9 cellular contexts compared by ENCODE assay signal in genomic region chr3:23712095-23712494, GRCh38.
DNase-seq lines count a peak whose midpoint lies in the region; ATAC-seq, FAIRE-seq and TF ChIP-seq lines count a peak whose summit lies in the region.
"Had no signal": no experiment of that assay in that cellular context is flagged by ENCODE, and none has a peak within 500 bp of the region (broad histone marks: within the 10 kb centered on the region; RNA-seq: fewer than 3 reads in every experiment).

No MANE protein-coding gene starts in this region.

- peak overlapping the region in 1 of 2 donors; percentile 14 for H3K27ac ChIP-seq in coronary artery
- peak overlapping the region in 2 of 5 donors; percentile 14 to 25 for H3K27ac ChIP-seq in stomach

- peak; percentile 43 to 85 for ATAC-seq in activated naive CD4-positive, alpha-beta T cell treated with anti-CD3 and anti-CD28 coated beads, Interleukin-2, amount 50 U/mL, for 72 hours
- peak; percentile 90 for ATAC-seq in HG03097 (IDR thresholded peaks at IDR 0.05; ENCODE audit: low FRiP score, unreplicated experiment)
- peak; percentile 74 for ATAC-seq in stimulated activated naive CD8-positive, alpha-beta T cell treated with anti-CD3 and anti-CD28 coated beads, Interleukin-15, amount 100 ng/mL, for 72 hours

- H3K4me1 Mint-ChIP-seq in activated naive CD4-positive, alpha-beta T cell treated with anti-CD3 and anti-CD28 coated beads, Interleukin-2, amount 10 ng/mL, durations not matched to agents 7 days and 5 days: no peaks in the 10 kb centered on the region
- peaks cover 5% of the 10 kb centered on the region for H3K4me1 Mint-ChIP-seq in stimulated activated naive CD8-positive, alpha-beta T cell treated with anti-CD3 and anti-CD28 coated beads, Interleukin-15, amount 100 ng/mL, for 72 hours

- no peak for FAIRE-seq in HTR-8/SVneo (lab: Jason Lieb, UNC)
- FAIRE-seq: A204.1 had no signal

- intact Hi-C loops in stomach (cut with DNase I; ENCODE audit: low total_unique reads): no loop called here

- no peak for TF ChIP-seq CTCF in coronary artery (IDR thresholded peaks at IDR 0.05)
- no peak for TF ChIP-seq CTCF in stomach (IDR thresholded peaks at IDR 0.05)

- H3K27me3 ChIP-seq in stomach: no peaks in the 10 kb centered on the region

- H3K9me3 Mint-ChIP-seq in activated naive CD4-positive, alpha-beta T cell treated with anti-CD3 and anti-CD28 coated beads, Interleukin-2, amount 50 U/mL, for 72 hours: peaks cover 0 to 5% of the 10 kb centered on the region in 2 donors
- H3K9me3 Mint-ChIP-seq in activated naive CD4-positive, alpha-beta T cell treated with anti-CD3 and anti-CD28 coated beads, Interleukin-2, amount 10 ng/mL, durations not matched to agents 7 days and 5 days: no peaks in the 10 kb centered on the region
- H3K9me3 Mint-ChIP-seq in stimulated activated naive CD8-positive, alpha-beta T cell treated with anti-CD3 and anti-CD28 coated beads, Interleukin-15, amount 100 ng/mL, for 72 hours: peaks cover 10 to 16% of the 10 kb centered on the region in 2 donors

- no peaks in the 10 kb centered on the region for H3K36me3 ChIP-seq in stomach

- no peaks in the 10 kb centered on the region for H3K9me3 ChIP-seq in stomach

- H3K4me3 ChIP-seq in coronary artery (peak overlapping the region; percentile 42), stomach (no peak overlapping the region)

- peaks cover 7% of the 10 kb centered on the region in 2 donors for H3K36me3 Mint-ChIP-seq in activated naive CD4-positive, alpha-beta T cell treated with anti-CD3 and anti-CD28 coated beads, Interleukin-2, amount 50 U/mL, for 72 hours
- no peaks in the 10 kb centered on the region for H3K36me3 Mint-ChIP-seq in activated naive CD4-positive, alpha-beta T cell treated with anti-CD3 and anti-CD28 coated beads, Interleukin-2, amount 10 ng/mL, durations not matched to agents 7 days and 5 days

- peaks cover 11% of the 10 kb centered on the region for H3K27me3 Mint-ChIP-seq in activated naive CD4-positive, alpha-beta T cell treated with anti-CD3 and anti-CD28 coated beads, Interleukin-2, amount 10 ng/mL, durations not matched to agents 7 days and 5 days
- H3K27me3 Mint-ChIP-seq in stimulated activated naive CD8-positive, alpha-beta T cell treated with anti-CD3 and anti-CD28 coated beads, Interleukin-15, amount 100 ng/mL, for 72 hours: peaks cover 37% of the 10 kb centered on the region

- H3K4me3 Mint-ChIP-seq in activated naive CD4-positive, alpha-beta T cell treated with anti-CD3 and anti-CD28 coated beads, Interleukin-2, amount 10 ng/mL, durations not matched to agents 7 days and 5 days: no peak overlapping the region
- no peak overlapping the region for H3K4me3 Mint-ChIP-seq in stimulated activated naive CD8-positive, alpha-beta T cell treated with anti-CD3 and anti-CD28 coated beads, Interleukin-15, amount 100 ng/mL, for 72 hours

- H3K4me1 ChIP-seq in stomach: peaks cover 0 to 18% (median 10%) of the 10 kb centered on the region in 4 donors

- no peak overlapping the region for H3K27ac Mint-ChIP-seq in activated naive CD4-positive, alpha-beta T cell treated with anti-CD3 and anti-CD28 coated beads, Interleukin-2, amount 50 U/mL, for 72 hours
- no peak overlapping the region for H3K27ac Mint-ChIP-seq in activated naive CD4-positive, alpha-beta T cell treated with anti-CD3 and anti-CD28 coated beads, Interleukin-2, amount 10 ng/mL, durations not matched to agents 7 days and 5 days
- H3K27ac Mint-ChIP-seq in stimulated activated naive CD8-positive, alpha-beta T cell treated with anti-CD3 and anti-CD28 coated beads, Interleukin-15, amount 100 ng/mL, for 72 hours: peak overlapping the region; percentile 55 to 57

- 85 to 96% (median 93%) methylated on average over 6 of the region's 6 CpGs for WGBS in stomach, 5 donors

- TF ChIP-seq POLR2A in stomach (IDR thresholded peaks at IDR 0.05): no peak

- CTCF ChIA-PET in activated naive CD4-positive, alpha-beta T cell treated with anti-CD3 and anti-CD28 coated beads, Interleukin-2, amount 10 ng/mL, durations not matched to agents 7 days and 5 days (lab: Charles Lee): no interaction called here

- TF ChIP-seq EP300 in stomach (IDR thresholded peaks at IDR 0.05): no peak

- no peak for DNase-seq in activated naive CD4-positive, alpha-beta T cell treated with anti-CD3 and anti-CD28 coated beads, Interleukin-2, amount 50 U/mL, for 72 hours (ENCODE audit: low spot score in 2 of 2)
- DNase-seq in activated naive CD4-positive, alpha-beta T cell treated with anti-CD3 and anti-CD28 coated beads, Interleukin-2, amount 10 ng/mL, durations not matched to agents 7 days and 5 days: no peak
- no peak for DNase-seq in coronary artery (ENCODE audit: low spot score)
- DNase-seq in stimulated activated naive CD8-positive, alpha-beta T cell treated with anti-CD3 and anti-CD28 coated beads, Interleukin-15, amount 100 ng/mL, for 72 hours: peak in 1 of 2 donors; percentile 37
- no peak for DNase-seq in HTR-8/SVneo (ENCODE audit: insufficient read length, low spot score)
- DNase-seq in NCI-H1105 (lab: John Stamatoyannopoulos, UW): no peak
- no peak for DNase-seq in stomach

Comparison
In these comparisons a context has a peak if more than half of its experiments do, and no peak if none do; other contexts are left out.
1. H3K27ac Mint-ChIP-seq: peak in stimulated activated naive CD8-positive, alpha-beta T cell treated with anti-CD3 and anti-CD28 coated beads, Interleukin-15, amount 100 ng/mL, for 72 hours (2 of 2); none in activated naive CD4-positive, alpha-beta T cell treated with anti-CD3 and anti-CD28 coated beads, Interleukin-2, amount 50 U/mL, for 72 hours (0 of 2) and activated naive CD4-positive, alpha-beta T cell treated with anti-CD3 and anti-CD28 coated beads, Interleukin-2, amount 10 ng/mL, durations not matched to agents 7 days and 5 days (single experiment).
2. Peak in every context shown above with its lines, with median percentiles within 50 percentile points of each other: ATAC-seq.